Comparison of ENCODE assay signal across 10 cellular contexts in the genomic region with DNA sequence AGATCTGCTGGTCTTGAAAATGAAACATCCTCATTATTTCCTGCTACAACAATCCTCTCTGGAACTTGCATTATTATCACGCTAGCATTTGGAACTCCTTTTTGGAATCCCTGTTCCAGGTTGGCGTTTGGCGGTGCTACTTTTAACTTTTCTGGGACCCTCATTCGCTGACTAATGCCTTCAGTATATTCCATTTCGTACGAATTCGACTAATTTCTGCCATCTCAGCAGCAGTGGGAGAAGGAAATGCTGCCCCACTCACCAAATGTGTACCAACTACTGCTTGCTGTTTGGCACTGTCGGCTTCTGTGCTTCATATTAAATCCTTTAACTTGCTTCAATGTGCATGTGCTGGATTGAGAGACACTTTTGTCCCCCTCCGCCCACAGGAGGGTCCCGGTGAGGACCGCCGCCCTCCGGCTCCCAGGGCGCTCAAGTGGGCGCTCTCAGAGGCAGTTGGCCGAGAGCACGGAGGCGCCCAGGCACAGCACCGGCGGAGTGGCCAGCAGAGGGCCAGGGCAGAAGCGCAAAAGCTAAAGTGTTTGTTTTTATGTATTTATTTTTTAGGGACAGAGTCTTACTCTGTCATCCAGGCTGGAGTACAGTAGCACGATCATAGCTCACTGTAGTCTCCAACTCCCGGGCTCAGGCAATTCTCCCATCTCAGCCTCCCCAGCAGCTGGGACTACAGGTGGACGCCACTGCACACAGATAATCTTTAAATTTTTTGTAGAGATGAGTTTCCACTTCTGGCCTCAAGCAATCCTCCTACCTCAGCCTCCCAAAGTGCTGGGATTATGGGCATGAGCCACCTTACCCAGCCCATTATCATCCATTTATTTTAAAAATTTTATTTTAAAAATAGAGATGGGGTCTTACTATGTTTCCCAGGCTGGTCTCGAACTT. TPM values are rescaled to one million over a fixed set of nuclear protein-coding genes. Genes with fewer than 3 reads are reported as not detected.
DNase-seq lines count a peak whose midpoint lies in the region; ATAC-seq and TF ChIP-seq lines count a peak whose summit lies in the region.
"Had no signal": no experiment of that assay in that cellular context is flagged by ENCODE, and none has a peak within 500 bp of the region (broad histone marks: within the 10 kb centered on the region; RNA-seq: fewer than 3 reads in every experiment).

No MANE protein-coding gene starts in this region.

- H3K9me3 Mint-ChIP-seq in chondrocyte (ENCODE audit: low read depth) = no peaks in the 10 kb centered on the region

- no peaks in the 10 kb centered on the region; the same call in 1 of the 2 replicates for H3K4me1 ChIP-seq in BE2C
- H3K4me1 ChIP-seq in lower lobe of right lung = peaks cover 4% of the 10 kb centered on the region

- H3K27me3 Mint-ChIP-seq in chondrocyte (ENCODE audit: low read depth) = no peaks in the 10 kb centered on the region

- DNase-seq in BE2C = peak; percentile 66
- DNase-seq in NCI-H2029 (lab: John Stamatoyannopoulos, UW) = peak; percentile 55
- DNase-seq in chondrocyte (ENCODE audit: low spot score) = no peak
- DNase-seq in lower lobe of right lung = no peak
- DNase-seq in GM19238 (ENCODE audit: insufficient read length, low spot score) = no peak
- DNase-seq in stimulated activated CD4-positive, alpha-beta T cell treated with anti-CD3 and anti-CD28 coated beads, Interleukin-4, amount 100 ng/mL, for 4 hours = no peak
- no peak for DNase-seq in DMS 273 (lab: John Stamatoyannopoulos, UW; ENCODE audit: unreplicated experiment)
- DNase-seq in NCI-H774 (lab: John Stamatoyannopoulos, UW) = no peak

- H3K36me3 Mint-ChIP-seq in chondrocyte (ENCODE audit: low read depth) = no peaks in the 10 kb centered on the region

- peak; percentile 57 for TF ChIP-seq CTCF in BE2C (IDR thresholded peaks at IDR 0.05; ENCODE audit: low read depth, low read length)
- peak; percentile 30 for TF ChIP-seq CTCF in chondrocyte (IDR thresholded peaks at IDR 0.05)
- peak; percentile 29 for TF ChIP-seq CTCF in lower lobe of right lung (IDR thresholded peaks at IDR 0.05)

- H3K4me3 ChIP-seq in BE2C (ENCODE audit: low read depth, low read length) (peak overlapping the region; percentile 68), lower lobe of right lung (peak overlapping the region; percentile 27)
- H3K4me3 ChIP-seq: SK-N-MC had no signal

- H3K27ac Mint-ChIP-seq in chondrocyte (ENCODE audit: unreplicated experiment) = no peak overlapping the region

- H3K4me3 Mint-ChIP-seq in chondrocyte (ENCODE audit: unreplicated experiment) = no peak overlapping the region

- no peaks in the 10 kb centered on the region for H3K27me3 ChIP-seq in BE2C
- H3K27me3 ChIP-seq in lower lobe of right lung (ENCODE audit: low read depth) = no peaks in the 10 kb centered on the region

- H3K27ac ChIP-seq in lower lobe of right lung = no peak overlapping the region
- H3K27ac ChIP-seq: SK-N-MC had no signal

- peaks cover 50% of the 10 kb centered on the region for H3K4me1 Mint-ChIP-seq in chondrocyte (ENCODE audit: low read depth)

- ATAC-seq in lower lobe of right lung = peak; percentile 60 to 71

- H3K9me3 ChIP-seq in BE2C (no peaks in the 10 kb centered on the region), lower lobe of right lung (no peaks in the 10 kb centered on the region)

- no peaks in the 10 kb centered on the region for H3K36me3 ChIP-seq in BE2C
- no peaks in the 10 kb centered on the region for H3K36me3 ChIP-seq in lower lobe of right lung

- intact Hi-C loops in lower lobe of right lung (cut with DNase I) = no loop called here

RNA-seq across cellular contexts. Expression of gene PDE6A, which starts 11.9 kb away (rescaled TPM):
- 0.11 TPM for polyA plus RNA-seq in BE2C (2012; ENCODE audit: insufficient read depth, insufficient read length, low read depth)
- 0.07 to 0.12 TPM (median 0.08 TPM) in 3 replicates for total RNA-seq in chondrocyte
- total RNA-seq in lower lobe of right lung = not detected
- total RNA-seq: mucosa of gallbladder had no signal

RNA-seq across cellular contexts. Expression of gene SLC26A2, which starts 27.9 kb away (rescaled TPM):
- 4.6 TPM for polyA plus RNA-seq in BE2C (2012; ENCODE audit: insufficient read depth, insufficient read length, low read depth)
- total RNA-seq in chondrocyte (46.8 to 63.2 TPM (median 48.1 TPM) in 3 replicates), lower lobe of right lung (14.7 TPM)

Comparison
In these comparisons a context has a peak if more than half of its experiments do, and no peak if none do; other contexts are left out.
1. DNase-seq: peak in BE2C (single experiment) and NCI-H2029 (single experiment); none in chondrocyte (single experiment), lower lobe of right lung (single experiment), GM19238 (single experiment), stimulated activated CD4-positive, alpha-beta T cell treated with anti-CD3 and anti-CD28 coated beads, Interleukin-4, amount 100 ng/mL, for 4 hours (0 of 2), DMS 273 (single experiment) and NCI-H774 (single experiment).
2. Peak in every context shown above with its lines, with median percentiles within 50 percentile points of each other: CTCF ChIP-seq.